8 cellular contexts compared by ENCODE assay signal in the genomic region with DNA sequence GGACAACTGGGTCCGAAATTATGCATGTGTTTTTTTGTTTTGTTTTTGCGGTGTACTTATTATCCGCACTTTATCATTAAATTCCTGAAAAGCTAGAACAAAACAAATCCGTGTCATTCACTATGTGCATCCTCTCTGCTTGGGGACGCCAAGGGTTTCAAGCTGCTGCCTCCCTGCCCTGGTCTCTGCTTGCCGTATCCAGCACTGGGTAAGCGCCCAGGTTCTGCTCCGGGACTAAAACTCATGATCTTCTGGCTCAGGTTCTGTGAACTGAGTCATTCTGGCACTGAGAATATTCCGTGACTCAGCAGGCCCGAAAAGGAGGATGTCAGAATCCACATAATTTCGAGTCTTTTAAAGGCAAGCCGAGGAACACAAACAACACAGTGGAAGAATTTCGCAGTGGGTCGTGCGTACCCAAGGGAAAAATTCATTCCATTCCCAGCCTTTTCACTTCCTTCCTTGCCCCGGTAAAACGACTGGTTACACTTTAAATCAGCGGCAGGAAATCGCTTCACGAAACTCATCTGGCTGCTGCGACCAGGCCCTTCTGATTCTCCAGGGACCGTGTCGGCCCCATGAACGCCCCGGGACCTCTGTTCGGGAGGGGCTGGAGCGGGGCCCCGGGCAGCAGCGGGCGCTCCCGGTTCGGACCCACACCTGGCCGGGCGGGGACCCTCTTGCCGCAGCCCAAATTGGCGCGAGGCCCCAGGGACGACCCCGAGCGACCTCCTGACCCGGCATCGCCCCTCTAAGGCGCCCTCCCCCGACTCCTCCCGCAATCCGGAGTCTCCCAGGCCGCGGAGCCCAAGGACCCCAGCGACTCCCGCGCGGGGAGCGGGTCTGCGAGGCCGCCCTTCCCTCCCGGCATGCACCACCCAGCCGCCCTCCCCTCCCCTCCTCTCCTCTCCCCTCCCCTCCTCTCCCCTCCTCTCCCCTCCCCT. TPM values are rescaled to one million over a fixed set of nuclear protein-coding genes. Genes with fewer than 3 reads are reported as not detected.
A peak's percentile ranks its signal among the peaks of the same experiment; 100 is the strongest.
DNase-seq lines count a peak whose midpoint lies in the region; ATAC-seq, FAIRE-seq and TF ChIP-seq lines count a peak whose summit lies in the region.

No MANE protein-coding gene starts in this region.

- TF ChIP-seq EP300 in GM12878 (IDR thresholded peaks at IDR 0.05; ENCODE audit: borderline replicate concordance in 1 of 2, control insufficient read depth in 1 of 2, low read depth in 2 of 2, low read length in 2 of 2), result no peak

- H3K27ac ChIP-seq in C4-2B, result peak overlapping the region; percentile 99
- peak overlapping the region; percentile 69 for H3K27ac ChIP-seq in GM12878 (ENCODE audit: control insufficient read depth, insufficient read depth)
- H3K27ac ChIP-seq in prostate gland, result peak overlapping the region; percentile 98 to 100

- TF ChIP-seq POLR2A in GM19099 (IDR thresholded peaks at IDR 0.05; ENCODE audit: extremely low read depth, insufficient read length, low read depth), result peak; percentile 63
- TF ChIP-seq POLR2A in GM12878 (IDR thresholded peaks at IDR 0.05; ENCODE audit: low read depth, low read length), result peak; percentile 55; the same call in 1 of the 2 replicates
- TF ChIP-seq POLR2A in prostate gland (IDR thresholded peaks at IDR 0.05), result peak; percentile 46

- no peak for FAIRE-seq in GM12878 (lab: Jason Lieb, UNC)

- peak overlapping the region; percentile 75 for H3K9ac ChIP-seq in GM12878 (ENCODE audit: control insufficient read depth, insufficient read depth, low read length)

- H3K36me3 ChIP-seq in GM12878 (ENCODE audit: control insufficient read depth in 2 of 2, insufficient read depth in 2 of 2, low read length in 1 of 2) (no peaks in the 10 kb centered on the region), prostate gland (no peaks in the 10 kb centered on the region)

- POLR2A ChIA-PET in GM12878 (lab: Charles Lee), result interaction anchor here (1.0 kb wide), 1 partner anchor 49 kb away, joined by 3 read pairs; no protein-coding TSS in a partner anchor

- H3K4me3 ChIP-seq in GM12878 (peak overlapping the region; percentile 73; the same call in 1 of the 2 replicates), prostate gland (peak overlapping the region; percentile 84)

- peaks cover 27% of the 10 kb centered on the region for H3K79me2 ChIP-seq in GM12878 (ENCODE audit: control insufficient read depth, insufficient read depth, low read length)

- no peak for TF ChIP-seq RAD21 in GM12878 (IDR thresholded peaks at IDR 0.05; ENCODE audit: insufficient read depth, low read depth, low read length)

- CTCF ChIA-PET in GM12878 (lab: Yijun Ruan, JAX), result interaction anchor here (1.3 kb wide), 1 partner anchor 57 kb away, joined by 3 read pairs; no protein-coding TSS in a partner anchor

- TF ChIP-seq CTCF in C4-2B (conservative IDR thresholded peaks at IDR 0.05), result no peak
- TF ChIP-seq CTCF in GM12878 (IDR thresholded peaks at IDR 0.05 in 2 of 3, conservative IDR thresholded peaks at IDR 0.05 in 1 of 3; ENCODE audit: control insufficient read depth in 2 of 3, extremely low read depth in 1 of 3, insufficient read depth in 1 of 3, low read depth in 3 of 3, low read length in 3 of 3), result no peak
- TF ChIP-seq CTCF in prostate gland (IDR thresholded peaks at IDR 0.05), result no peak

- H4K20me1 ChIP-seq in GM12878 (ENCODE audit: control insufficient read depth, insufficient read depth), result no peaks in the 10 kb centered on the region

- H3K27me3 ChIP-seq in GM12878 (replicated peaks in 1 of 2; ENCODE audit: control insufficient read depth in 2 of 2, insufficient read depth in 2 of 2, low read length in 1 of 2) (no peaks in the 10 kb centered on the region), prostate gland (replicated peaks; ENCODE audit: insufficient read depth) (no peaks in the 10 kb centered on the region)

- H3K4me1 ChIP-seq in GM12878 (ENCODE audit: control insufficient read depth, insufficient read depth, low read length), result peaks cover 13% of the 10 kb centered on the region
- no peaks in the 10 kb centered on the region for H3K4me1 ChIP-seq in prostate gland (replicated peaks)

- peak overlapping the region; percentile 86 for H2AFZ ChIP-seq in GM12878 (ENCODE audit: control insufficient read depth, low read depth, low read length)

- DNase-seq in RPMI7951 (ENCODE audit: low read depth), result peak; percentile 95
- peak; percentile 49 for DNase-seq in GM12878 (ENCODE audit: low read depth, low spot score)
- peak; percentile 35 to 61 for DNase-seq in hippocampal formation (lab: John Stamatoyannopoulos, UW)
- peak; percentile 88 for DNase-seq in prostate gland (ENCODE audit: low spot score)
- no peak for DNase-seq in activated gamma-delta T cell treated with Interleukin-2 at 50 U/mL for 16 hours

- ATAC-seq in HG03432 (IDR thresholded peaks at IDR 0.05; ENCODE audit: unreplicated experiment), result peak; percentile 42
- peak; percentile 54 for ATAC-seq in GM12878

- in situ Hi-C loops in GM12878 (cut with MboI), result no loop called here

- H3K4me2 ChIP-seq in GM12878 (ENCODE audit: control insufficient read depth, insufficient read depth), result peak overlapping the region; percentile 78

- RAD21 ChIA-PET in GM12878 (lab: Charles Lee; ENCODE audit: unreplicated experiment), result interaction anchor here (0.7 kb wide), 2 partner anchors 50 to 58 kb away, joined by 3 read pairs; no protein-coding TSS in a partner anchor

- H3K9me3 ChIP-seq in GM12878 (replicated peaks; ENCODE audit: control insufficient read depth, insufficient read depth, low read length) (no peaks in the 10 kb centered on the region), prostate gland (no peaks in the 10 kb centered on the region)

- TSS peak; percentile 70 for BruUV-seq in GM12878 (replicated peaks; lab: Mats Ljungman, UMichigan)

- intact Hi-C loops in GM12878 (cut with micrococcal nuclease; ENCODE audit: unreplicated experiment), result loop anchor here (10.0 kb wide), 1 partner anchor 452 kb away; a partner anchor contains a TSS
- intact Hi-C loops in prostate gland (cut with DNase I), result loop anchor here (5.0 to 10.0 kb wide), 3 partner anchors 60 to 212 kb away; no protein-coding TSS in a partner anchor

- SMC1A ChIA-PET in GM12878 (lab: Charles Lee; ENCODE audit: uncharacterized antibody, unreplicated experiment), result interaction anchor here (0.7 to 1.7 kb wide), 6 partner anchors 25 to 297 kb away, joined by 3 to 5 read pairs (median 4); no protein-coding TSS in a partner anchor

- 4% methylated on average over 42 of the region's 57 CpGs for WGBS in GM12878 (ENCODE audit: insufficient coverage, insufficient replicate concordance, low lambda C conversion rate, missing lambda C conversion rate)
- WGBS in prostate gland, result 1% methylated on average over 54 of the region's 57 CpGs

TF ChIP-seq in GM12878, 131 proteins besides CTCF, POLR2A, EP300 and RAD21 (continues in another document):
- TF ChIP-seq CEBPB (IDR thresholded peaks at IDR 0.05; ENCODE audit: borderline replicate concordance in 1 of 2, low read depth in 2 of 2, low read length in 2 of 2), result no peak
- peak; percentile 91 for TF ChIP-seq EED (IDR thresholded peaks at IDR 0.05; ENCODE audit: low read depth)
- peak; percentile 91 to 93 for TF ChIP-seq IKZF2 (IDR thresholded peaks at IDR 0.05)
- TF ChIP-seq, protein P1, sequence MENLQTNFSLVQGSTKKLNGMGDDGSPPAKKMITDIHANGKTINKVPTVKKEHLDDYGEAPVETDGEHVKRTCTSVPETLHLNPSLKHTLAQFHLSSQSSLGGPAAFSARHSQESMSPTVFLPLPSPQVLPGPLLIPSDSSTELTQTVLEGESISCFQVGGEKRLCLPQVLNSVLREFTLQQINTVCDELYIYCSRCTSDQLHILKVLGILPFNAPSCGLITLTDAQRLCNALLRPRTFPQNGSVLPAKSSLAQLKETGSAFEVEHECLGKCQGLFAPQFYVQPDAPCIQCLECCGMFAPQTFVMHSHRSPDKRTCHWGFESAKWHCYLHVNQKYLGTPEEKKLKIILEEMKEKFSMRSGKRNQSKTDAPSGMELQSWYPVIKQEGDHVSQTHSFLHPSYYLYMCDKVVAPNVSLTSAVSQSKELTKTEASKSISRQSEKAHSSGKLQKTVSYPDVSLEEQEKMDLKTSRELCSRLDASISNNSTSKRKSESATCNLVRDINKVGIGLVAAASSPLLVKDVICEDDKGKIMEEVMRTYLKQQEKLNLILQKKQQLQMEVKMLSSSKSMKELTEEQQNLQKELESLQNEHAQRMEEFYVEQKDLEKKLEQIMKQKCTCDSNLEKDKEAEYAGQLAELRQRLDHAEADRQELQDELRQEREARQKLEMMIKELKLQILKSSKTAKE (IDR thresholded peaks at IDR 0.05; ENCODE audit: low read depth, poor library complexity, severe bottlenecking), result peak; percentile 59
- TF ChIP-seq IKZF1 (conservative IDR thresholded peaks at IDR 0.05), result peak; percentile 93
- no peak for TF ChIP-seq KAT2A (conservative IDR thresholded peaks at IDR 0.05; ENCODE audit: control insufficient read depth, low read depth, low read length)
- TF ChIP-seq ZNF384 (IDR thresholded peaks at IDR 0.05; ENCODE audit: borderline replicate concordance, low read depth, low read length), result no peak
- TF ChIP-seq CBX3 (IDR thresholded peaks at IDR 0.05; ENCODE audit: borderline replicate concordance, low read depth), result no peak
- TF ChIP-seq, protein P2, sequence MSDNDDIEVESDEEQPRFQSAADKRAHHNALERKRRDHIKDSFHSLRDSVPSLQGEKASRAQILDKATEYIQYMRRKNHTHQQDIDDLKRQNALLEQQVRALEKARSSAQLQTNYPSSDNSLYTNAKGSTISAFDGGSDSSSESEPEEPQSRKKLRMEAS (IDR thresholded peaks at IDR 0.05; ENCODE audit: low read depth, low read length), result no peak

RNA-seq across cellular contexts. Expression of a gene that starts 0.7 kb away (rescaled TPM):
- 132 and 133 TPM in 2 replicates for total RNA-seq in RPMI7951 (2014; rRNA removed; shearing (Covaris generic))
- 162 and 168 TPM in 2 replicates for total RNA-seq in GM12878 (2013; cell fraction: nucleolus; rRNA removed)
- total RNA-seq in GM12878 (2014; rRNA removed), result 32.5 and 36.4 TPM in 2 replicates
- total RNA-seq in GM12878 (2014; rRNA removed; fragmentation: Illumina TruSeq; extraction: Trizol), result 33.5 and 35.1 TPM in 2 replicates
- total RNA-seq in GM12878 (2021), result 45.2 and 51.4 TPM in 2 replicates
- polyA plus RNA-seq in GM12878 (2011; ENCODE audit: low read depth), result 13.5 TPM
- polyA plus RNA-seq in GM12878 (2011; rRNA removed), result 23.1 and 27.6 TPM in 2 replicates
- polyA plus RNA-seq in GM12878 (2011; cell fraction: cytosol; rRNA removed), result 11.8 and 17.4 TPM in 2 replicates
- polyA plus RNA-seq in GM12878 (2011; cell fraction: nucleus; rRNA removed), result 38.7 and 39.2 TPM in 2 replicates
- 13.5 and 19.7 TPM in 2 replicates for polyA plus RNA-seq in GM12878 (2012)
- polyA plus RNA-seq in GM12878 (2014; fragmentation: Illumina TruSeq; extraction: Trizol), result 33.5 and 37.1 TPM in 2 replicates
- 1 to 10 TPM; 4.6 to 5.2 TPM for polyA plus RNA-seq in GM12878 (2014; fragmentation: Nextera tagmentation; extraction: Ambion mirVana)
- polyA plus RNA-seq in GM12878 (2014; rRNA removed), result 23.6 and 24.6 TPM in 2 replicates
- polyA plus RNA-seq in GM12878 (2016; fragmentation: Nextera tagmentation; extraction: Ambion mirVana), result 10 to 100 TPM in 1 of 2 experiments, 1 to 10 TPM in 1; 6.1 to 13.0 TPM
- polyA minus RNA-seq in GM12878 (2011; rRNA and poly(A)+ RNA removed), result 30.2 and 64.6 TPM in 2 replicates
- 12.8 and 14.0 TPM in 2 replicates for polyA minus RNA-seq in GM12878 (2011; cell fraction: cytosol; rRNA and poly(A)+ RNA removed)
- 31.3 and 44.6 TPM in 2 replicates for polyA minus RNA-seq in GM12878 (2011; cell fraction: nucleus; rRNA and poly(A)+ RNA removed)
- total RNA-seq in prostate gland, result 100 to 1,000 TPM in 1 of 2 donors, 10 to 100 TPM in 1; 39.3 to 141 TPM
